In genomic region chr5:170219615-170220014, GRCh38 we compare ENCODE assay signal across 15 cellular contexts. TPM values are rescaled to one million over a fixed set of nuclear protein-coding genes. Genes with fewer than 3 reads are reported as not detected.
DNase-seq lines count a peak whose midpoint lies in the region; ATAC-seq, FAIRE-seq and TF ChIP-seq lines count a peak whose summit lies in the region.
"Had no signal": no experiment of that assay in that cellular context is flagged by ENCODE, and none has a peak within 500 bp of the region (broad histone marks: within the 10 kb centered on the region; RNA-seq: fewer than 3 reads in every experiment).

No MANE protein-coding gene starts in this region.

- BruUV-seq in Calu3 (replicated peaks; lab: Mats Ljungman, UMichigan) (no TSS peak), GM12878 (replicated peaks; lab: Mats Ljungman, UMichigan) (no TSS peak)

- no peaks in the 10 kb centered on the region for H4K20me1 ChIP-seq in GM12878 (ENCODE audit: control insufficient read depth, insufficient read depth)

- WGBS in GM12878 (ENCODE audit: insufficient coverage, insufficient replicate concordance, low lambda C conversion rate, missing lambda C conversion rate) = 84% methylated on average over 2 of the region's 2 CpGs

- TF ChIP-seq EP300 in GM12878 (IDR thresholded peaks at IDR 0.05; ENCODE audit: borderline replicate concordance in 1 of 2, control insufficient read depth in 1 of 2, low read depth in 2 of 2, low read length in 2 of 2) = no peak

- H3K4me3 Mint-ChIP-seq in Calu3 (ENCODE audit: low read depth, unreplicated experiment) = no peak overlapping the region
- H3K4me3 Mint-ChIP-seq: endodermal cell; IgD-negative memory B cell; stimulated activated naive CD8-positive, alpha-beta T cell treated with anti-CD3 and anti-CD28 coated beads, Interleukin-15, Interleukin-2, amounts not matched to agents 100 ng/mL and 50 ng/mL, for 24 hours had no signal

- no peak for TF ChIP-seq CTCF in Calu3 (IDR thresholded peaks at IDR 0.05; ENCODE audit: unreplicated experiment)
- no peak for TF ChIP-seq CTCF in GM12878 (IDR thresholded peaks at IDR 0.05 in 2 of 3, conservative IDR thresholded peaks at IDR 0.05 in 1 of 3; ENCODE audit: control insufficient read depth in 2 of 3, extremely low read depth in 1 of 3, insufficient read depth in 1 of 3, low read depth in 3 of 3, low read length in 3 of 3)
- no peak for TF ChIP-seq CTCF in uterus (IDR thresholded peaks at IDR 0.05)

- DNase-seq in Calu3 (peak; percentile 40), M059J (ENCODE audit: low read depth) (peak; percentile 93), GM12878 (ENCODE audit: low read depth, low spot score) (no peak), kidney glomerular epithelial cell (lab: John Stamatoyannopoulos, UW) (peak; percentile 71), uterus (no peak), Right ventricle myocardium inferior (ENCODE audit: missing footprints) (no peak), DMS53 (lab: John Stamatoyannopoulos, UW) (no peak)
- no peak for DNase-seq in stimulated activated CD4-positive, alpha-beta T cell treated with anti-CD3 and anti-CD28 coated beads, Interleukin-15, amount 100 ng/mL, for 24 hours
- DNase-seq: activated CD8-positive, alpha-beta memory T cell treated with anti-CD3 and anti-CD28 coated beads for 24 hours; endodermal cell had no signal

- TF ChIP-seq POLR2A in GM12878 (IDR thresholded peaks at IDR 0.05; ENCODE audit: low read depth, low read length) (no peak), uterus (IDR thresholded peaks at IDR 0.05) (no peak)

- intact Hi-C loops in Calu3 (cut with micrococcal nuclease; ENCODE audit: unreplicated experiment) (loop anchor here (5.0 kb wide), 1 partner anchor 517 kb away; no protein-coding TSS in a partner anchor), GM12878 (cut with micrococcal nuclease; ENCODE audit: unreplicated experiment) (no loop called here), uterus (cut with DNase I; ENCODE audit: low total_unique reads) (loop anchor here (10.0 kb wide), 1 partner anchor 405 kb away; no protein-coding TSS in a partner anchor), Right ventricle myocardium inferior (cut with DNase I) (no loop called here)

- no peaks in the 10 kb centered on the region for H3K4me1 Mint-ChIP-seq in Calu3 (ENCODE audit: low read depth, unreplicated experiment)

- RAD21 ChIA-PET in GM12878 (lab: Charles Lee; ENCODE audit: unreplicated experiment) = interaction anchor here (1.3 kb wide), 1 partner anchor 207 kb away, joined by 3 read pairs; no protein-coding TSS in a partner anchor

- H3K27ac Mint-ChIP-seq in Calu3 (ENCODE audit: unreplicated experiment) = peak overlapping the region; percentile 3
- H3K27ac Mint-ChIP-seq: endodermal cell; stimulated activated naive CD8-positive, alpha-beta T cell treated with anti-CD3 and anti-CD28 coated beads, Interleukin-15, Interleukin-2, amounts not matched to agents 100 ng/mL and 50 ng/mL, for 24 hours had no signal

- CTCF ChIA-PET in Calu3 (lab: Charles Lee) = interaction anchor here (0.5 to 1.9 kb wide), 11 partner anchors 8 to 404 kb away, joined by 3 to 10 read pairs (median 4); partner anchors contain the start of gene INSYN2B
- CTCF ChIA-PET in GM12878 (lab: Yijun Ruan, JAX) = interaction anchor here (0.8 to 2.2 kb wide), 3 partner anchors 118 to 207 kb away, joined by 7 to 8 read pairs (median 7); no protein-coding TSS in a partner anchor

- H3K9me3 ChIP-seq in GM12878 (replicated peaks; ENCODE audit: control insufficient read depth, insufficient read depth, low read length) = no peaks in the 10 kb centered on the region
- H3K9me3 ChIP-seq in uterus = no peaks in the 10 kb centered on the region
- H3K9me3 ChIP-seq: neutrophil had no signal

- H3K4me1 ChIP-seq in GM12878 (ENCODE audit: control insufficient read depth, insufficient read depth, low read length) (no peaks in the 10 kb centered on the region), uterus (no peaks in the 10 kb centered on the region)

- H3K27ac ChIP-seq in GM12878 (ENCODE audit: control insufficient read depth, insufficient read depth) = no peak overlapping the region
- H3K27ac ChIP-seq in uterus = no peak overlapping the region
- H3K27ac ChIP-seq: neutrophil had no signal

- SMC1A ChIA-PET in GM12878 (lab: Charles Lee; ENCODE audit: uncharacterized antibody, unreplicated experiment) = interaction anchor here (0.8 to 2.1 kb wide), 6 partner anchors 10 to 202 kb away, joined by 3 to 8 read pairs (median 3); no protein-coding TSS in a partner anchor

- H3K36me3 ChIP-seq in GM12878 (ENCODE audit: control insufficient read depth in 2 of 2, insufficient read depth in 2 of 2, low read length in 1 of 2) (no peaks in the 10 kb centered on the region), uterus (no peaks in the 10 kb centered on the region)
- H3K36me3 ChIP-seq: neutrophil had no signal

- H3K27me3 Mint-ChIP-seq in Calu3 (ENCODE audit: unreplicated experiment) = peaks cover 1% of the 10 kb centered on the region
- H3K27me3 Mint-ChIP-seq: IgD-negative memory B cell; stimulated activated naive CD8-positive, alpha-beta T cell treated with anti-CD3 and anti-CD28 coated beads, Interleukin-15, Interleukin-2, amounts not matched to agents 100 ng/mL and 50 ng/mL, for 24 hours had no signal

- in situ Hi-C loops in GM12878 (cut with MboI) = loop anchor here (10.0 kb wide), 1 partner anchor 405 kb away; no protein-coding TSS in a partner anchor

- no peaks in the 10 kb centered on the region for H3K79me2 ChIP-seq in GM12878 (ENCODE audit: control insufficient read depth, insufficient read depth, low read length)

- POLR2A ChIA-PET in GM12878 (lab: Charles Lee) = no interaction called here

- no peak overlapping the region for H2AFZ ChIP-seq in GM12878 (ENCODE audit: control insufficient read depth, low read depth, low read length)

- H3K9ac ChIP-seq in GM12878 (ENCODE audit: control insufficient read depth, insufficient read depth, low read length) = no peak overlapping the region

- H3K27me3 ChIP-seq in GM12878 (replicated peaks in 1 of 2; ENCODE audit: control insufficient read depth in 2 of 2, insufficient read depth in 2 of 2, low read length in 1 of 2) (0 out of 4 replicates have a peak, but pooled peaks cover 0 to 2% of the 10 kb centered on the region in 2 experiments), uterus (no peaks in the 10 kb centered on the region)
- H3K27me3 ChIP-seq: neutrophil had no signal

- no peak for FAIRE-seq in GM12878 (lab: Jason Lieb, UNC)

- no peak overlapping the region for H3K4me3 ChIP-seq in GM12878
- H3K4me3 ChIP-seq in uterus = no peak overlapping the region

- no peak for TF ChIP-seq RAD21 in GM12878 (IDR thresholded peaks at IDR 0.05; ENCODE audit: insufficient read depth, low read depth, low read length)

- ATAC-seq in GM12878 (0 out of 3 replicates have a peak, but pooled peaks have one; percentile 30), Right ventricle myocardium inferior (no peak)

- H3K36me3 Mint-ChIP-seq in Calu3 (ENCODE audit: insufficient read depth, unreplicated experiment) = no peaks in the 10 kb centered on the region
- H3K36me3 Mint-ChIP-seq: IgD-negative memory B cell had no signal

- no peaks in the 10 kb centered on the region for H3K9me3 Mint-ChIP-seq in Calu3 (ENCODE audit: low read depth, unreplicated experiment)
- H3K9me3 Mint-ChIP-seq: endodermal cell; IgD-negative memory B cell; stimulated activated naive CD8-positive, alpha-beta T cell treated with anti-CD3 and anti-CD28 coated beads, Interleukin-15, Interleukin-2, amounts not matched to agents 100 ng/mL and 50 ng/mL, for 24 hours had no signal

- H3K4me2 ChIP-seq in GM12878 (ENCODE audit: control insufficient read depth, insufficient read depth) = no peak overlapping the region

TF ChIP-seq in GM12878, 131 proteins besides CTCF, POLR2A, EP300 and RAD21 (continues in another document):
- no peak for TF ChIP-seq YBX1 (IDR thresholded peaks at IDR 0.05)
- no peak for TF ChIP-seq SKIL (IDR thresholded peaks at IDR 0.05; ENCODE audit: low read depth, poor library complexity, severe bottlenecking)
- no peak for TF ChIP-seq SUZ12 (IDR thresholded peaks at IDR 0.05; ENCODE audit: unreplicated experiment)
- no peak for TF ChIP-seq POLR2AphosphoS2 (IDR thresholded peaks at IDR 0.05; ENCODE audit: low read depth, low read length)
- TF ChIP-seq RELA (IDR thresholded peaks at IDR 0.05; ENCODE audit: borderline replicate concordance, partially characterized antibody) = no peak
- no peak for TF ChIP-seq KLF5 (IDR thresholded peaks at IDR 0.05; ENCODE audit: partially characterized antibody)

RNA-seq across cellular contexts. Expression of gene C5orf58, which starts 13.2 kb away (rescaled TPM):
- total RNA-seq in Calu3 (2022) (not detected in 2 replicates), GM12878 (2014; rRNA removed) (not detected in 2 replicates), GM12878 (2014; rRNA removed; fragmentation: Illumina TruSeq; extraction: Trizol) (not detected in 2 replicates), GM12878 (2021) (not detected in 2 replicates), uterus (not detected), Right ventricle myocardium inferior (not detected)
- total RNA-seq in M059J (2014; rRNA removed; shearing (Covaris generic)) = not detected in 2 replicates
- not detected in 2 replicates for total RNA-seq in GM12878 (2013; cell fraction: nucleolus; rRNA removed)
- polyA plus RNA-seq in GM12878 (2011; ENCODE audit: low read depth) = not detected
- polyA plus RNA-seq in GM12878 (2011; rRNA removed) (not detected in 2 replicates), GM12878 (2014; fragmentation: Illumina TruSeq; extraction: Trizol) (not detected in 2 replicates), GM12878 (2014; fragmentation: Nextera tagmentation; extraction: Ambion mirVana) (under 1 TPM; 0.26 to 0.27 TPM), GM12878 (2014; rRNA removed) (not detected in 2 replicates), GM12878 (2016; fragmentation: Nextera tagmentation; extraction: Ambion mirVana) (under 1 TPM in 1 of 2 experiments, not detected in 1; 0.13 TPM)
- polyA plus RNA-seq in GM12878 (2011; cell fraction: cytosol; rRNA removed) = not detected in 2 replicates
- not detected in 2 replicates for polyA plus RNA-seq in GM12878 (2011; cell fraction: nucleus; rRNA removed)
- polyA plus RNA-seq in GM12878 (2012) = 0.11 TPM in 1 of 2 replicates, not detected in the other
- polyA minus RNA-seq in GM12878 (2011; rRNA and poly(A)+ RNA removed) = not detected in 2 replicates
- polyA minus RNA-seq in GM12878 (2011; cell fraction: cytosol; rRNA and poly(A)+ RNA removed) = not detected in 2 replicates
- polyA minus RNA-seq in GM12878 (2011; cell fraction: nucleus; rRNA and poly(A)+ RNA removed) = not detected in 2 replicates
- total RNA-seq: NCI-H460; T-helper 1 cell treated with Interleukin-12 subunit alpha and Interleukin-12 subunit beta and Interleukin-4 antibody, amounts not matched to agents 30 ng/mL and 1 ng/mL, for 36 hours had no signal
- polyA plus RNA-seq: IgD-negative memory B cell had no signal

Comparison
In these comparisons a context has a peak if more than half of its experiments do, and no peak if none do; other contexts are left out.
1. DNase-seq: peak in Calu3 (single experiment), M059J (single experiment) and kidney glomerular epithelial cell (single experiment); none in GM12878 (single experiment), uterus (0 of 2), Right ventricle myocardium inferior (single experiment), DMS53 (single experiment) and stimulated activated CD4-positive, alpha-beta T cell treated with anti-CD3 and anti-CD28 coated beads, Interleukin-15, amount 100 ng/mL, for 24 hours (single experiment).
2. intact Hi-C loops: an anchor here in Calu3 (5.0 kb wide) and uterus (10.0 kb wide); none called in GM12878 and Right ventricle myocardium inferior.